13 cellular contexts compared by ENCODE assay signal in the genomic region with DNA sequence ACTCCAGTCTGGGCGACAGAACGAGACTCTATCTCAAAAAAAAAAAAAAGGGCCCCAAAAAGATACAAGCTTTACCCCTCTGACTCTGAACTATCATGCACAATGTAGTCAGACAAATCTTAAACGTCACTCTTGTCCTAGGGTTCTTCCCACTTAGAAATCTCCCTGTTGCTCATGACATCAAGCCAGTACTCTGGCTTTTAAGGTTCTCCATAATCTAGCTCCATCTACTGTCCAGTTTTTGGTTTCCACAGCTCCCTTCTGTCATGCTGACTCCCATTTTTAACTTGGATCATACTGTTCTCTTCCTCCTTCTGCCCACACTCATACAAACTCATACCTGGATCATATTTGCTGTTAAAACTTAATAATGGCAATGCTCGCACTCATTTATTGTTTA.
DNase-seq lines count a peak whose midpoint lies in the region; ATAC-seq and TF ChIP-seq lines count a peak whose summit lies in the region.
"Had no signal": no experiment of that assay in that cellular context is flagged by ENCODE, and none has a peak within 500 bp of the region (broad histone marks: within the 10 kb centered on the region; RNA-seq: fewer than 3 reads in every experiment).

No MANE protein-coding gene starts in this region.

- H3K4me1 Mint-ChIP-seq in chondrocyte (ENCODE audit: low read depth) = peaks cover 10% of the 10 kb centered on the region
- H3K4me1 Mint-ChIP-seq: activated T-helper 17 cell treated with anti-CD3 and anti-CD28 coated beads, Interleukin-2, amount 50 U/mL, for 72 hours had no signal

- no peaks in the 10 kb centered on the region for H3K9me3 Mint-ChIP-seq in chondrocyte (ENCODE audit: low read depth)
- H3K9me3 Mint-ChIP-seq: activated T-helper 17 cell treated with anti-CD3 and anti-CD28 coated beads, Interleukin-2, amount 50 U/mL, for 72 hours had no signal

- H3K27me3 Mint-ChIP-seq in chondrocyte (ENCODE audit: low read depth) = no peaks in the 10 kb centered on the region

- DNase-seq in NCI-H524 (lab: John Stamatoyannopoulos, UW) = peak; percentile 7 to 57
- no peak for DNase-seq in NCI-H524 treated with DMSO at 0.1 percent for 48 hours (lab: John Stamatoyannopoulos, UW)
- peak; percentile 28 for DNase-seq in NCI-H1105 treated with DMSO at 0.1 percent for 48 hours (lab: John Stamatoyannopoulos, UW)
- DNase-seq in chondrocyte (ENCODE audit: low spot score) = no peak
- DNase-seq in renal cortical epithelial cell (ENCODE audit: low read depth) = peak; percentile 27
- DNase-seq in activated gamma-delta T cell treated with Interleukin-2 at 50 U/mL for 16 hours = no peak
- DNase-seq in RPMI8226 = no peak
- DNase-seq: C1 segment of cervical spinal cord; stimulated activated CD4-positive, alpha-beta T cell treated with anti-CD3 and anti-CD28 coated beads, Interleukin-4, amount 100 ng/mL, for 1 hour; T-helper 9 cell had no signal

- H3K27ac Mint-ChIP-seq in chondrocyte (ENCODE audit: unreplicated experiment) = no peak overlapping the region
- H3K27ac Mint-ChIP-seq: activated T-helper 17 cell treated with anti-CD3 and anti-CD28 coated beads, Interleukin-2, amount 50 U/mL, for 72 hours had no signal

- ATAC-seq in GM19397 (IDR thresholded peaks at IDR 0.05; ENCODE audit: unreplicated experiment) = no peak
- ATAC-seq: activated T-helper 17 cell treated with anti-CD3 and anti-CD28 coated beads, Interleukin-2, amount 50 U/mL, for 72 hours; esophagus mucosa had no signal

- TF ChIP-seq CTCF in chondrocyte (IDR thresholded peaks at IDR 0.05) = peak; percentile 71

- no peaks in the 10 kb centered on the region for H3K36me3 Mint-ChIP-seq in chondrocyte (ENCODE audit: low read depth)

- H3K4me3 Mint-ChIP-seq in chondrocyte (ENCODE audit: unreplicated experiment) = no peak overlapping the region
- H3K4me3 Mint-ChIP-seq: activated T-helper 17 cell treated with anti-CD3 and anti-CD28 coated beads, Interleukin-2, amount 50 U/mL, for 72 hours had no signal

Comparison
In these comparisons a context has a peak if more than half of its experiments do, and no peak if none do; other contexts are left out.
1. DNase-seq: peak in NCI-H524 (2 of 2), NCI-H1105 treated with DMSO at 0.1 percent for 48 hours (single experiment) and renal cortical epithelial cell (single experiment); none in NCI-H524 treated with DMSO at 0.1 percent for 48 hours (single experiment), chondrocyte (single experiment), activated gamma-delta T cell treated with Interleukin-2 at 50 U/mL for 16 hours (single experiment) and RPMI8226 (single experiment).